8 cellular contexts compared by ENCODE assay signal in the genomic region with DNA sequence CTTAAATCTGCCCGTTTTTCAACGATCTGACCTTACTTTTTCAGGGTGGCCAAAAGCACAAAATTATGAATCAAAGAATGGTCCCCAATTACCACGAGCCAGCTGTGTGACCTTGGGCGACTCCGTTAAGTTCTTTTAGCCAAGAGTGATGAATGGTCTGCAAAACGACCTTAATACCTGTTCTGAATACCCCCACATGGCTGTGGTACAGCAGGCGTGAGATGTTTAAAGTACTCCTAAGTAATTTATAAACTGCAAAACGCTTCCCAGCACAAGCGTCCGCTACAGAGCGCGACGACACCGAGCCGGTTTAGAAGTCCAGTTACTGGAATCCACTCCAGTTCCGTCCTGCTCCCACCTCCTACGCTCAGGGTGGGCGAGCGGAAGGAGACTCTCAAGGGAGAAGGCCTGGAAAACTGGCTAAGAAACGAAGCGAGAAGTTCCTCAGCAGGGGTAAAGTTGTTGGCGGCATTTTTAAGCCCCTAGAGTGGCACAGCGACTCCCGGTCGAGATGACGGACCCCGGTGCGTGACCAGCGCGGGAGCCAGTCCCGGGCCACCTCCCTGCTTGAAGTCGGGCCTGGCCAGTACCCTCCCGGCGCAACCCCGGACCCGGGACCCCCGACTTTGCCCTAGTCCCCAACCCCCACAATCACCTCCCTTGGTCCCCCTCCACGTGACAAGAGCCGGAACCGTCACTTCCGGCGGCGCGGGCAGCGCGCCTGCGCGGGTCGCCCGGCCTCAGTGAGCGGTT. TPM values are rescaled to one million over a fixed set of nuclear protein-coding genes. Genes with fewer than 3 reads are reported as not detected.
DNase-seq lines count a peak whose midpoint lies in the region; ATAC-seq lines count a peak whose summit lies in the region.

No MANE protein-coding gene starts in this region.

- H3K4me3 ChIP-seq in SJSA1 = peak overlapping the region; percentile 92

- H3K27me3 Mint-ChIP-seq in activated naive CD4-positive, alpha-beta T cell treated with anti-CD3 and anti-CD28 coated beads, Interleukin-2, amount 10 ng/mL, durations not matched to agents 7 days and 5 days = no peaks in the 10 kb centered on the region

- peak overlapping the region; percentile 100 for H3K27ac ChIP-seq in SJSA1

- H3K36me3 Mint-ChIP-seq in activated naive CD4-positive, alpha-beta T cell treated with anti-CD3 and anti-CD28 coated beads, Interleukin-2, amount 10 ng/mL, durations not matched to agents 7 days and 5 days = peaks cover 3% of the 10 kb centered on the region

- H3K4me1 ChIP-seq in SJSA1 (replicated peaks) = peaks cover 25% of the 10 kb centered on the region

- H3K4me1 Mint-ChIP-seq in activated naive CD4-positive, alpha-beta T cell treated with anti-CD3 and anti-CD28 coated beads, Interleukin-2, amount 10 ng/mL, durations not matched to agents 7 days and 5 days = peaks cover 15% of the 10 kb centered on the region

- H3K36me3 ChIP-seq in SJSA1 = peaks cover 11% of the 10 kb centered on the region

- CTCF ChIA-PET in activated naive CD4-positive, alpha-beta T cell treated with anti-CD3 and anti-CD28 coated beads, Interleukin-2, amount 10 ng/mL, durations not matched to agents 7 days and 5 days (lab: Charles Lee) = interaction anchor here (0.6 to 1.1 kb wide), 2 partner anchors 164 to 302 kb away, joined by 3 read pairs; no protein-coding TSS in a partner anchor

- H3K4me3 Mint-ChIP-seq in activated naive CD4-positive, alpha-beta T cell treated with anti-CD3 and anti-CD28 coated beads, Interleukin-2, amount 10 ng/mL, durations not matched to agents 7 days and 5 days = peak overlapping the region; percentile 87

- H3K9me3 Mint-ChIP-seq in activated naive CD4-positive, alpha-beta T cell treated with anti-CD3 and anti-CD28 coated beads, Interleukin-2, amount 10 ng/mL, durations not matched to agents 7 days and 5 days = no peaks in the 10 kb centered on the region

- in situ Hi-C loops in KBM-7 (cut with MboI; ENCODE audit: low pct_unique_long_range_greater_than_20kb, low sequenced_read_pairs) = no loop called here

- peak; percentile 82 for DNase-seq in EH (ENCODE audit: low read depth)
- peak; percentile 83 for DNase-seq in KBM-7
- DNase-seq in SJSA1 (ENCODE audit: low read depth in 1 of 2, low spot score in 2 of 2) = peak; percentile 85 to 86
- DNase-seq in activated naive CD4-positive, alpha-beta T cell treated with anti-CD3 and anti-CD28 coated beads, Interleukin-2, amount 10 ng/mL, durations not matched to agents 7 days and 5 days = peak; percentile 88
- DNase-seq in germinal center (ENCODE audit: low spot score) = peak; percentile 87
- DNase-seq in nucleus accumbens (lab: John Stamatoyannopoulos, UW) = peak in 48 of 56 donors; percentile 33 to 93 (median 84)
- DNase-seq in superior temporal gyrus (ENCODE audit: extremely low spot score) = peak; percentile 78

- peak overlapping the region; percentile 92 for H3K27ac Mint-ChIP-seq in activated naive CD4-positive, alpha-beta T cell treated with anti-CD3 and anti-CD28 coated beads, Interleukin-2, amount 10 ng/mL, durations not matched to agents 7 days and 5 days

- no peaks in the 10 kb centered on the region for H3K9me3 ChIP-seq in SJSA1 (replicated peaks)

- ATAC-seq in GM21723 (IDR thresholded peaks at IDR 0.05; ENCODE audit: unreplicated experiment) = peak; percentile 63

- no peaks in the 10 kb centered on the region for H3K27me3 ChIP-seq in SJSA1 (replicated peaks)

RNA-seq across cellular contexts. Expression of a gene that starts 0.7 kb away (rescaled TPM):
- 14.4 and 40.6 TPM in 2 replicates for total RNA-seq in SJSA1 (2014; rRNA removed; shearing (Covaris generic))

Comparison
In these comparisons a context has a peak if more than half of its experiments do, and no peak if none do; other contexts are left out.
1. Peak in every context shown above with its lines: DNase-seq, ATAC-seq, H3K4me3 ChIP-seq and H3K27ac ChIP-seq.